Comparison of ENCODE assay signal across 22 cellular contexts in genomic region chr13:101621099-101621498, GRCh38.
"Had no signal": no experiment of that assay in that cellular context is flagged by ENCODE, and none has a peak within 500 bp of the region (broad histone marks: within the 10 kb centered on the region; RNA-seq: fewer than 3 reads in every experiment).

No MANE protein-coding gene starts in this region.

- H3K4me1 ChIP-seq: parathyroid adenoma, right atrium auricular region, testis, vagina had no signal

- H3K27ac ChIP-seq: esophagus squamous epithelium, heart right ventricle, parathyroid adenoma, right atrium auricular region, sigmoid colon, testis, vagina had no signal

- H3K36me3 ChIP-seq: esophagus squamous epithelium, heart right ventricle, right atrium auricular region, sigmoid colon, tibial artery, vagina had no signal

- H3K4me3 ChIP-seq: esophagus squamous epithelium, heart right ventricle, lung, right atrium auricular region, sigmoid colon, testis, tibial artery, vagina had no signal

- DNase-seq: cortex of kidney; effector memory CD8-positive, alpha-beta T cell; erythroblast; esophagus squamous epithelium; foreskin melanocyte; glutamatergic neuron; heart right ventricle; hippocampal formation; left colon; left ventricle myocardium superior; natural killer cell; sigmoid colon; stimulated activated CD4-positive, alpha-beta T cell treated with anti-CD3 and anti-CD28 coated beads, Interleukin-4, amount 100 ng/mL, for 4 hours; stimulated activated naive CD8-positive, alpha-beta T cell treated with anti-CD3 and anti-CD28 coated beads, Interleukin-15, Interleukin-2, amounts not matched to agents 100 U/mL and 50 U/mL, for 24 hours; substantia nigra; testis; tibial artery had no signal

- H3K9me3 ChIP-seq: esophagus squamous epithelium, heart right ventricle, right atrium auricular region, sigmoid colon, testis, tibial artery, vagina had no signal

- H3K27me3 ChIP-seq: esophagus squamous epithelium, heart right ventricle, right atrium auricular region, sigmoid colon, testis, tibial artery, vagina had no signal

- ATAC-seq: effector memory CD8-positive, alpha-beta T cell; heart right ventricle; left colon; left ventricle myocardium superior; natural killer cell; stimulated activated memory B cell treated with anti-CD40 and anti-IgM and Interleukin-4, amounts not matched to agents 10 μg/mL and 1 μg/mL and 100 μg/mL, for 72 hours; stimulated activated naive CD8-positive, alpha-beta T cell treated with anti-CD3 and anti-CD28 coated beads, Interleukin-15, Interleukin-2, amounts not matched to agents 100 U/mL and 50 U/mL, for 24 hours had no signal
